Comparison of ENCODE assay signal across 3 cellular contexts in the genomic region with DNA sequence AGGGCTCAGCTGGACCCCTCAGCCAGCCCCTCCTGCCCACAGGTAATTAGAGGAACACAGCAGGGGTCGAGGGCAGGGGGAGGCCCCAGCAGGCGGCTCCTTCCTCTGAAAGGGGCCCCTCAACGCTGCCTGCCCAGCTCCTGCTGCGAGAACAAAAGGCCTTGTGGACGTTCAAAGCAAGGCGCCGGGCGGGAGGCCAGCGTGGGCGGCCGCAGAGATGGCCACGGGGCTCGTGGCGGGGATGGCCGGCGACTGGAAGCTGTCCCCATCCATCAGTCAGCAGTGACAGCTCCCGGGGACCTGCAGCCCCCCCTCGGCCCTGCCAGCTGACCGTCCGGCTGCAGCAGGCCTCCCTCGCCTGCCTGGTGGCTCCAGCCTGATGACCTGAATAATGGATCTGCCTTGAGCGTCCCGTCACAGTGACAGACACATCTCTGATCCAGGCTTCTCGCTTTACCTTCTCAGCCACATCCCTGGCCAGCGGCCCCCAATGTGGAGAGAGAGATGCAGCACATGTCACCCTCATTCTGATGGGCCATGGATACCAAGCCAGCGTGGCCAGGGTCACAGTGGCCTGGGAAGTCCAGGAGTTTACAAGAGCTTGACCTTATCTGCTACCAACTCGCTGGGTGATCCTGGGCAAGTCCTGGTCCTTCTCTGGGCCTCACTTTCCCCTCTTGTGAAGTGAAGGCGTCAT.
TF ChIP-seq lines count a peak whose summit lies in the region.

No MANE protein-coding gene starts in this region.

TF ChIP-seq in SK-N-SH, 30 proteins besides CTCF, POLR2A, EP300 and RAD21:
- TF ChIP-seq RFX5 (IDR thresholded peaks at IDR 0.05; ENCODE audit: low read length): no peak
- TF ChIP-seq, protein P1, sequence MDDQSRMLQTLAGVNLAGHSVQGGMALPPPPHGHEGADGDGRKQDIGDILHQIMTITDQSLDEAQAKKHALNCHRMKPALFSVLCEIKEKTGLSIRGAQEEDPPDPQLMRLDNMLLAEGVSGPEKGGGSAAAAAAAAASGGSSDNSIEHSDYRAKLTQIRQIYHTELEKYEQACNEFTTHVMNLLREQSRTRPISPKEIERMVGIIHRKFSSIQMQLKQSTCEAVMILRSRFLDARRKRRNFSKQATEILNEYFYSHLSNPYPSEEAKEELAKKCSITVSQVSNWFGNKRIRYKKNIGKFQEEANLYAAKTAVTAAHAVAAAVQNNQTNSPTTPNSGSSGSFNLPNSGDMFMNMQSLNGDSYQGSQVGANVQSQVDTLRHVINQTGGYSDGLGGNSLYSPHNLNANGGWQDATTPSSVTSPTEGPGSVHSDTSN (IDR thresholded peaks at IDR 0.05): no peak
TF ChIP-seq in SK-N-SH: peak in this region for 0.

TF ChIP-seq in SK-N-SH treated with all-trans-retinoic acid at 6 μM for 48 hours, 23 proteins besides CTCF, POLR2A, EP300 and RAD21:
- TF ChIP-seq ZNF70 (CRISPR knock-in tag; IDR thresholded peaks at IDR 0.05) (no peak), GLIS3 (CRISPR knock-in tag; IDR thresholded peaks at IDR 0.05) (no peak), ZNF8 (CRISPR knock-in tag; IDR thresholded peaks at IDR 0.05) (no peak), ZC3H10 (CRISPR knock-in tag; IDR thresholded peaks at IDR 0.05) (no peak), SNAI2 (CRISPR knock-in tag; IDR thresholded peaks at IDR 0.05) (no peak), ZFP30 (CRISPR knock-in tag; IDR thresholded peaks at IDR 0.05) (no peak)
- TF ChIP-seq, protein P2, sequence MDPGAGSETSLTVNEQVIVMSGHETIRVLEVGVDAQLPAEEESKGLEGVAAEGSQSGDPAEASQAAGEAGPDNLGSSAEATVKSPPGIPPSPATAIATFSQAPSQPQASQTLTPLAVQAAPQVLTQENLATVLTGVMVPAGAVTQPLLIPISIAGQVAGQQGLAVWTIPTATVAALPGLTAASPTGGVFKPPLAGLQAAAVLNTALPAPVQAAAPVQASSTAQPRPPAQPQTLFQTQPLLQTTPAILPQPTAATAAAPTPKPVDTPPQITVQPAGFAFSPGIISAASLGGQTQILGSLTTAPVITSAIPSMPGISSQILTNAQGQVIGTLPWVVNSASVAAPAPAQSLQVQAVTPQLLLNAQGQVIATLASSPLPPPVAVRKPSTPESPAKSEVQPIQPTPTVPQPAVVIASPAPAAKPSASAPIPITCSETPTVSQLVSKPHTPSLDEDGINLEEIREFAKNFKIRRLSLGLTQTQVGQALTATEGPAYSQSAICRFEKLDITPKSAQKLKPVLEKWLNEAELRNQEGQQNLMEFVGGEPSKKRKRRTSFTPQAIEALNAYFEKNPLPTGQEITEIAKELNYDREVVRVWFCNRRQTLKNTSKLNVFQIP (CRISPR knock-in tag; IDR thresholded peaks at IDR 0.05; ENCODE audit: borderline replicate concordance, low read depth): no peak
TF ChIP-seq in SK-N-SH treated with all-trans-retinoic acid at 6 μM for 48 hours: peak in this region for 0.

TF ChIP-seq in H1, 55 proteins besides CTCF, POLR2A, EP300 and RAD21:
- TF ChIP-seq YY1 (IDR thresholded peaks at IDR 0.05; ENCODE audit: low read depth, low read length): no peak
- no peak for TF ChIP-seq FOSL1 (IDR thresholded peaks at IDR 0.05; ENCODE audit: insufficient read depth, low read depth, low read length)
- TF ChIP-seq, protein P3, sequence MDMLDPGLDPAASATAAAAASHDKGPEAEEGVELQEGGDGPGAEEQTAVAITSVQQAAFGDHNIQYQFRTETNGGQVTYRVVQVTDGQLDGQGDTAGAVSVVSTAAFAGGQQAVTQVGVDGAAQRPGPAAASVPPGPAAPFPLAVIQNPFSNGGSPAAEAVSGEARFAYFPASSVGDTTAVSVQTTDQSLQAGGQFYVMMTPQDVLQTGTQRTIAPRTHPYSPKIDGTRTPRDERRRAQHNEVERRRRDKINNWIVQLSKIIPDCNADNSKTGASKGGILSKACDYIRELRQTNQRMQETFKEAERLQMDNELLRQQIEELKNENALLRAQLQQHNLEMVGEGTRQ (IDR thresholded peaks at IDR 0.05; ENCODE audit: low read length): no peak
- TF ChIP-seq KDM1A (IDR thresholded peaks at IDR 0.05; ENCODE audit: borderline replicate concordance, low read length): no peak
TF ChIP-seq in H1: peak in this region for 0.
